Comparison of ENCODE assay signal across 21 cellular contexts in the genomic region with DNA sequence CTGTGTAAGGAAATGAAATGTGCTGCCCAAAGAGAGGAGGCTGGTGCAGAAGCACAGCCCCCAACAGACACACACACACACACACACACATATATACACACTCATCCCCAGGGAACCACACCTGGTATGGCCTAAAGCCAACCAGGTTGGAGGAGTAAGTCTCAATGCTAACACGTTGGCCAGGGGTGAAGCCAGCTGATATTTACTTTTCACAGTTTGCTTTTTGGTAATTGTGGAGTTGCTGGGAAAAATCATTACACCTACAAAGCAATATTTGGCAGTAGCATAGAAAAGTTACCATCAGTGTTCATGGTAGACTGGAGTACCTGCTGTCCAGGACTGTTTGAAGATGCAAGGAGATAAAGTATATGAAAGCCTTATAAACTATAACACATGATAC. TPM values are rescaled to one million over a fixed set of nuclear protein-coding genes. Genes with fewer than 3 reads are reported as not detected.
DNase-seq lines count a peak whose midpoint lies in the region; ATAC-seq and TF ChIP-seq lines count a peak whose summit lies in the region.
"Had no signal": no experiment of that assay in that cellular context is flagged by ENCODE, and none has a peak within 500 bp of the region (broad histone marks: within the 10 kb centered on the region; RNA-seq: fewer than 3 reads in every experiment).

No MANE protein-coding gene starts in this region.

- H3K27me3 Mint-ChIP-seq in natural killer cell treated with Interleukin-12 subunit alpha and Interleukin-12 subunit beta and Interleukin-15 and Interleukin-18, amount 100 ng/mL, for 72 hours: peaks cover 6 to 12% of the 10 kb centered on the region in 2 donors
- H3K27me3 Mint-ChIP-seq: activated naive CD8-positive, alpha-beta T cell treated with anti-CD3 and anti-CD28 coated beads, Interleukin-2, amount 50 U/mL, for 24 hours; progenitor cell of endocrine pancreas had no signal

- no peaks in the 10 kb centered on the region for H3K9me3 Mint-ChIP-seq in natural killer cell treated with Interleukin-12 subunit alpha and Interleukin-12 subunit beta and Interleukin-15 and Interleukin-18, amount 100 ng/mL, for 72 hours
- H3K9me3 Mint-ChIP-seq: activated naive CD8-positive, alpha-beta T cell treated with anti-CD3 and anti-CD28 coated beads, Interleukin-2, amount 50 U/mL, for 24 hours; immature natural killer cell had no signal

- H3K27ac Mint-ChIP-seq in natural killer cell treated with Interleukin-12 subunit alpha and Interleukin-12 subunit beta and Interleukin-15 and Interleukin-18, amount 100 ng/mL, for 72 hours: no peak overlapping the region
- H3K27ac Mint-ChIP-seq: activated naive CD8-positive, alpha-beta T cell treated with anti-CD3 and anti-CD28 coated beads, Interleukin-2, amount 50 U/mL, for 24 hours; immature natural killer cell; progenitor cell of endocrine pancreas had no signal

- peak; percentile 75 for ATAC-seq in mucosa of descending colon
- no peak for ATAC-seq in natural killer cell treated with Interleukin-12 subunit alpha and Interleukin-12 subunit beta and Interleukin-15 and Interleukin-18, amount 100 ng/mL, for 72 hours
- ATAC-seq in HG02938 (IDR thresholded peaks at IDR 0.05; ENCODE audit: unreplicated experiment): no peak
- ATAC-seq: activated naive CD8-positive, alpha-beta T cell treated with anti-CD3 and anti-CD28 coated beads, Interleukin-2, amount 50 U/mL, for 24 hours had no signal

- TF ChIP-seq CTCF in VCaP (conservative IDR thresholded peaks at IDR 0.05): no peak
- TF ChIP-seq CTCF in mucosa of descending colon (IDR thresholded peaks at IDR 0.05): no peak
- no peak for TF ChIP-seq CTCF in uterus (IDR thresholded peaks at IDR 0.05)

- H3K4me3 ChIP-seq in mucosa of descending colon (no peak overlapping the region), uterus (no peak overlapping the region)
- H3K4me3 ChIP-seq: MG63, SJCRH30, transverse colon had no signal

- H3K9me3 ChIP-seq in mucosa of descending colon: no peaks in the 10 kb centered on the region
- H3K9me3 ChIP-seq in uterus: no peaks in the 10 kb centered on the region
- H3K9me3 ChIP-seq: MG63, SJCRH30, transverse colon had no signal

- H3K27ac ChIP-seq in VCaP (peak overlapping the region; percentile 84), uterus (no peak overlapping the region)
- H3K27ac ChIP-seq: SJCRH30, transverse colon had no signal

- H3K27me3 ChIP-seq in uterus: no peaks in the 10 kb centered on the region
- H3K27me3 ChIP-seq: MG63, SJCRH30, transverse colon had no signal

- H3K4me1 ChIP-seq in mucosa of descending colon (ENCODE audit: low read depth) (peaks cover 3% of the 10 kb centered on the region), uterus (no peaks in the 10 kb centered on the region)

- peak; percentile 57 for DNase-seq in NCI-H1105 treated with DMSO at 0.1 percent for 48 hours (lab: John Stamatoyannopoulos, UW)
- DNase-seq in NCI-H2081 treated with DMSO at 0.1 percent for 48 hours (lab: John Stamatoyannopoulos, UW): peak; percentile 87
- DNase-seq in mucosa of descending colon: peak in 1 of 3 donors; percentile 39
- no peak for DNase-seq in natural killer cell treated with Interleukin-12 subunit alpha and Interleukin-12 subunit beta and Interleukin-15 and Interleukin-18, amount 100 ng/mL, for 72 hours (ENCODE audit: low spot score)
- no peak for DNase-seq in uterus
- DNase-seq: activated CD8-positive, alpha-beta memory T cell treated with anti-CD3 and anti-CD28 coated beads for 24 hours; activated gamma-delta T cell treated with Interleukin-2 at 50 U/mL for 16 hours; activated naive CD8-positive, alpha-beta T cell treated with anti-CD3 and anti-CD28 coated beads, Interleukin-2, amount 50 U/mL, for 24 hours; activated T-cell treated with anti-CD3 and anti-CD28 coated beads, Interleukin-2, amount 50 U/mL, for 1 hour; erythroblast; hippocampal formation; immature natural killer cell; MG63; NCI-H1694 treated with DMSO at 0.1 percent for 48 hours; NCI-H446 treated with DMSO at 0.1 percent for 48 hours; SJCRH30; T-helper 1 cell; transverse colon had no signal

- no peaks in the 10 kb centered on the region for H3K36me3 ChIP-seq in mucosa of descending colon (ENCODE audit: low read depth)
- H3K36me3 ChIP-seq in uterus: no peaks in the 10 kb centered on the region
- H3K36me3 ChIP-seq: MG63, SJCRH30 had no signal

- H3K4me3 Mint-ChIP-seq in natural killer cell treated with Interleukin-12 subunit alpha and Interleukin-12 subunit beta and Interleukin-15 and Interleukin-18, amount 100 ng/mL, for 72 hours: no peak overlapping the region
- H3K4me3 Mint-ChIP-seq: activated naive CD8-positive, alpha-beta T cell treated with anti-CD3 and anti-CD28 coated beads, Interleukin-2, amount 50 U/mL, for 24 hours; immature natural killer cell had no signal

- peaks cover 5 to 6% of the 10 kb centered on the region in 2 donors for H3K4me1 Mint-ChIP-seq in natural killer cell treated with Interleukin-12 subunit alpha and Interleukin-12 subunit beta and Interleukin-15 and Interleukin-18, amount 100 ng/mL, for 72 hours (ENCODE audit: low read depth in 2 of 2)

- no peak for TF ChIP-seq POLR2A in uterus (IDR thresholded peaks at IDR 0.05)

- intact Hi-C loops in mucosa of descending colon (cut with DNase I, micrococcal nuclease): no loop called here
- intact Hi-C loops in uterus (cut with DNase I; ENCODE audit: low total_unique reads): no loop called here

- no peaks in the 10 kb centered on the region for H3K36me3 Mint-ChIP-seq in natural killer cell treated with Interleukin-12 subunit alpha and Interleukin-12 subunit beta and Interleukin-15 and Interleukin-18, amount 100 ng/mL, for 72 hours
- H3K36me3 Mint-ChIP-seq: immature natural killer cell had no signal

RNA-seq across cellular contexts. Expression of gene NAA20, which starts 50.3 kb away (rescaled TPM):
- total RNA-seq in mucosa of descending colon (10 to 100 TPM; 38.7 to 46.6 (median 42.3) TPM), uterus (10 to 100 TPM; 24.7 to 55.7 (median 35.2) TPM)
- 10 to 100 TPM; 62.4 to 75.8 TPM for total RNA-seq in natural killer cell treated with Interleukin-12 subunit alpha and Interleukin-12 subunit beta and Interleukin-15 and Interleukin-18, amount 100 ng/mL, for 72 hours

Comparison
In these comparisons a context has a peak if more than half of its experiments do, and no peak if none do; other contexts are left out.
1. DNase-seq: peak in NCI-H1105 treated with DMSO at 0.1 percent for 48 hours (single experiment) and NCI-H2081 treated with DMSO at 0.1 percent for 48 hours (single experiment); none in natural killer cell treated with Interleukin-12 subunit alpha and Interleukin-12 subunit beta and Interleukin-15 and Interleukin-18, amount 100 ng/mL, for 72 hours (single experiment) and uterus (0 of 2).